In the genomic region with DNA sequence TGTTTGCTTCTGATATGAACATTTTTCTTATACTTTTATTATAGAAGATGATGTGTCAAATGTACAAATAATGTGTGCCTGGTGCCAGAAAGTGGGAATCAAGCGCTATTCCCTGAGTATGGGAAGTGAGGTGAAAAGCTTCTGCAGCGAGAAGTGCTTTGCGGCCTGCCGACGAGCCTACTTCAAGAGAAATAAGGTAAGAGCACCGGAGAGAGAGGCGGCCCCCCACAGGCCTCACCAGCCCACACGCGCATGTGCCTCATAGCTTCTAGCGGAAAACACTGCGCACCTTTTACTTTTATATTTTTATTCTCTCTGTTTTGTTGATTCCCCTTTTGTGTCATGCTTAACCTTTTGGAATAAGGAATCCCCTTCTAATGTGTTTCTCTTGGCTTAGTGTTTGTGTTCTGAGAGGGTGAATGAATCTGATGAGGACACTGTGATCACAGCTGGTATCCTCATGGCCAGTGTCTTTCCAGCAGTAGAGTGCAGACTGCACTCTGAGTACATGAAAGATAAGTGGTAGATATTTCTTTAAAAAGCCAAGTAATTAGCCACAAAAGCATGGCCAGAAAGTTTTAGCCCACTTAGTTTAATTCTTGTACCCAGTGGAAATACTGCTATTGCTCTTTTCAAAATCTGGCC, we compare ENCODE assay signal across 18 cellular contexts. TPM values are rescaled to one million over a fixed set of nuclear protein-coding genes. Genes with fewer than 3 reads are reported as not detected.
DNase-seq lines count a peak whose midpoint lies in the region; ATAC-seq and TF ChIP-seq lines count a peak whose summit lies in the region.
"Had no signal": no experiment of that assay in that cellular context is flagged by ENCODE, and none has a peak within 500 bp of the region (broad histone marks: within the 10 kb centered on the region; RNA-seq: fewer than 3 reads in every experiment).

No MANE protein-coding gene starts in this region.

- 59 to 70% methylated on average over 11 of the region's 11 CpGs for WGBS in testis, 2 donors

- H3K4me1 Mint-ChIP-seq in brain (peaks cover 80% of the 10 kb centered on the region), nephron progenitor cell (peaks cover 38% of the 10 kb centered on the region)

- TF ChIP-seq POLR2A in testis (IDR thresholded peaks at IDR 0.05): no peak

- H3K36me3 ChIP-seq in cardiac muscle cell (no peaks in the 10 kb centered on the region), right atrium auricular region (no peaks in the 10 kb centered on the region), testis (ENCODE audit: low read depth, missing control alignments) (no peaks in the 10 kb centered on the region)

- no peaks in the 10 kb centered on the region for H3K27me3 ChIP-seq in cardiac muscle cell
- no peaks in the 10 kb centered on the region for H3K27me3 ChIP-seq in right atrium auricular region
- H3K27me3 ChIP-seq in testis: no peaks in the 10 kb centered on the region

- peaks cover 51% of the 10 kb centered on the region for H3K4me1 ChIP-seq in cardiac muscle cell (ENCODE audit: low read depth)
- H3K4me1 ChIP-seq in right atrium auricular region: peaks cover 0 to 28% of the 10 kb centered on the region in 2 donors
- no peaks in the 10 kb centered on the region for H3K4me1 ChIP-seq in testis

- no peak overlapping the region for H3K4me3 Mint-ChIP-seq in brain
- no peak overlapping the region for H3K4me3 Mint-ChIP-seq in nephron progenitor cell

- ATAC-seq in esophagus mucosa (no peak), HG03175 (IDR thresholded peaks at IDR 0.05; ENCODE audit: unreplicated experiment) (no peak)

- H3K27ac ChIP-seq in cardiac muscle cell (peak overlapping the region; percentile 92), right atrium auricular region (no peak overlapping the region), testis (peak overlapping the region in 1 of 2 donors; percentile 64)
- H3K27ac ChIP-seq: GM23248 had no signal

- H3K9me3 ChIP-seq in cardiac muscle cell (ENCODE audit: low read depth) (no peaks in the 10 kb centered on the region), right atrium auricular region (no peaks in the 10 kb centered on the region), testis (no peaks in the 10 kb centered on the region)

- intact Hi-C loops in testis (cut with DNase I; ENCODE audit: low total_unique reads): no loop called here

- no peaks in the 10 kb centered on the region for H3K9me3 Mint-ChIP-seq in brain
- H3K9me3 Mint-ChIP-seq in nephron progenitor cell: no peaks in the 10 kb centered on the region

- H3K27me3 Mint-ChIP-seq in brain (peaks cover 3% of the 10 kb centered on the region), nephron progenitor cell (ENCODE audit: low read depth, poor library complexity) (no peaks in the 10 kb centered on the region)

- H3K27ac Mint-ChIP-seq in brain: peak overlapping the region in 3 of 5 experiments; percentile 15 to 95 (median 43)
- H3K27ac Mint-ChIP-seq in nephron progenitor cell: peak overlapping the region; percentile 68

- H3K4me3 ChIP-seq in cardiac muscle cell: no peak overlapping the region
- H3K4me3 ChIP-seq in right atrium auricular region: no peak overlapping the region
- H3K4me3 ChIP-seq in testis: no peak overlapping the region
- H3K4me3 ChIP-seq: GM23248 had no signal

- TF ChIP-seq CTCF in cardiac muscle cell (IDR thresholded peaks at IDR 0.05; ENCODE audit: low read depth, low read length) (no peak), right atrium auricular region (IDR thresholded peaks at IDR 0.05) (no peak), brain (conservative IDR thresholded peaks at IDR 0.05) (no peak), nephron progenitor cell (IDR thresholded peaks at IDR 0.05) (no peak), testis (IDR thresholded peaks at IDR 0.05) (no peak)

- H3K36me3 Mint-ChIP-seq in brain (peaks cover 18% of the 10 kb centered on the region), nephron progenitor cell (ENCODE audit: low read depth) (peaks cover 64% of the 10 kb centered on the region)

- no peak for DNase-seq in cardiac muscle cell (ENCODE audit: low read depth in 1 of 2, low spot score in 1 of 2)
- no peak for DNase-seq in right atrium auricular region (ENCODE audit: low spot score)
- DNase-seq in nephron progenitor cell: no peak
- peak; percentile 32 for DNase-seq in testis
- no peak for DNase-seq in inferior parietal cortex (ENCODE audit: extremely low spot score)
- DNase-seq: 8988T; GDM1; GM23248; MM.1S; NCI-H1092; NCI-H1436 treated with DMSO at 0.1 percent for 48 hours; NCI-H2029; NCI-H2171 treated with DMSO at 0.1 percent for 48 hours; NK-92 treated with Interleukin-12 subunit alpha and Interleukin-12 subunit beta, amount 100 ng/mL, for 24 hours; SHP77 treated with DMSO at 0.1 percent for 48 hours had no signal

RNA-seq across cellular contexts. Expression of a gene that starts 43.6 kb away (rescaled TPM):
- total RNA-seq in cardiac muscle cell: 24.0 and 30.8 TPM in 2 replicates
- 27.5 and 34.9 TPM in 2 replicates for polyA plus RNA-seq in cardiac muscle cell
- total RNA-seq in right atrium auricular region: 1 to 10 TPM; 8.2 to 8.5 TPM
- polyA plus RNA-seq in brain (ENCODE audit: insufficient read depth, low read depth, low replicate concordance): 27.2 TPM
- total RNA-seq in testis: 10 to 100 TPM; 17.2 to 27.2 TPM
- 13.9 TPM for polyA plus RNA-seq in testis (ENCODE audit: insufficient read depth, low read depth, low replicate concordance)
- total RNA-seq in esophagus mucosa: 0.32 TPM
